ENCODE assay signal across 15 cellular contexts in the genomic region with DNA sequence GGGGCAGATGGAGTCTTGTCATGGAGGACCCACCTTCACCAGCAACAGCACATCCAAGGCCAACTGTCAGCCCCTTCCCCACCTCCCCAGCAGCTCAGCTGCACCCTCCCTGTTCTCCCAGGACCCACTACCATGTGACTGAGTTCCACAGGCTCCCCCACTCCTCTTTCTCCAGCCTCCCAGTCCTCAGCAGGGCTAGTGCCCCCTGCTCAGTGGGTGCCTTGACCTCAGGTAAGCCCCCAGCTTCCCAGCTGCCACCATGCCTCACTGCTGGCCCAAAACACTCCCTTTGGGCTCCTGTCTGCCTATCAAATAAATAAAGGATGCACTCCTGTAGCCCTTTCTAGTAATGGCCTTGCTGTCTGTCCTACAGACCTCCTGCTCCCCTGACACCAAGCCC.
DNase-seq lines count a peak whose midpoint lies in the region; ATAC-seq and TF ChIP-seq lines count a peak whose summit lies in the region.
"Had no signal": no experiment of that assay in that cellular context is flagged by ENCODE, and none has a peak within 500 bp of the region (broad histone marks: within the 10 kb centered on the region; RNA-seq: fewer than 3 reads in every experiment).

No MANE protein-coding gene starts in this region.

- in situ Hi-C loops in HAP-1 (cut with MboI; ENCODE audit: low sequenced_read_pairs) = no loop called here

- no peak overlapping the region for H3K14ac ChIP-seq in H9 (ENCODE audit: insufficient read depth, low read length)
- H3K14ac ChIP-seq in neuronal stem cell (ENCODE audit: low read length) = no peak overlapping the region

- no peak overlapping the region for H3T11ph ChIP-seq in H9 (ENCODE audit: low read length)

- no peak overlapping the region for H3K23ac ChIP-seq in H9 (ENCODE audit: insufficient read length, low read depth, low read length)
- no peak overlapping the region for H3K23ac ChIP-seq in neuronal stem cell (ENCODE audit: low read depth, low read length, poor library complexity)

- POLR2A ChIA-PET in activated CD8-positive, alpha-beta T cell treated with anti-CD3 and anti-CD28 coated beads, Interleukin-2, amount 10 ng/mL, durations not matched to agents 7 days and 5 days (lab: Charles Lee) = no interaction called here
- POLR2A ChIA-PET in activated CD8-positive, alpha-beta T cell treated with anti-CD3 and anti-CD28 coated beads for 36 hours (lab: Charles Lee) = interaction anchor here (1.0 kb wide), 1 partner anchor 10 kb away, joined by 5 read pairs; no protein-coding TSS in a partner anchor

- H3K4me3 ChIP-seq in neuronal stem cell (ENCODE audit: low read length in 2 of 2) = no peak overlapping the region
- no peak overlapping the region for H3K4me3 ChIP-seq in HAP-1
- H3K4me3 ChIP-seq: BLaER1 treated with 17β-estradiol and CSF1 and Interleukin-3, amounts not matched to agents 10 nM and 100 nM had no signal

- no peak overlapping the region for H3K9ac ChIP-seq in H9 (ENCODE audit: extremely low read depth, insufficient read length, low read length)
- no peak overlapping the region for H3K9ac ChIP-seq in neuronal stem cell (ENCODE audit: low read depth, low read length, poor library complexity)
- H3K9ac ChIP-seq: BLaER1 treated with 17β-estradiol and CSF1 and Interleukin-3, amounts not matched to agents 10 nM and 100 nM had no signal

- no peak overlapping the region for H3K56ac ChIP-seq in H9 (ENCODE audit: insufficient read length, low read depth, low read length)

- H3K27ac ChIP-seq in H9 (ENCODE audit: insufficient read length, low read depth, low read length) (no peak overlapping the region), neuronal stem cell (replicated peaks; ENCODE audit: low read length) (no peak overlapping the region)
- H3K27ac ChIP-seq: BLaER1 treated with 17β-estradiol and CSF1 and Interleukin-3, amounts not matched to agents 10 nM and 100 nM had no signal

- no peaks in the 10 kb centered on the region for H4K20me1 ChIP-seq in H9 (ENCODE audit: control insufficient read depth, insufficient read depth, insufficient read length)

- H4K91ac ChIP-seq in H9 (ENCODE audit: insufficient read length, low read depth, low read length) (no peak overlapping the region), neuronal stem cell (ENCODE audit: low read depth, low read length, poor library complexity) (no peak overlapping the region)

- no peaks in the 10 kb centered on the region for H3K23me2 ChIP-seq in H9 (ENCODE audit: insufficient read length, low read depth, low read length, poor library complexity, severe bottlenecking)

- H3K27ac Mint-ChIP-seq in activated CD8-positive, alpha-beta T cell treated with anti-CD3 and anti-CD28 coated beads, Interleukin-2, amount 10 ng/mL, durations not matched to agents 7 days and 5 days = peak overlapping the region; percentile 56
- no peak overlapping the region for H3K27ac Mint-ChIP-seq in activated CD8-positive, alpha-beta T cell treated with anti-CD3 and anti-CD28 coated beads for 36 hours
- H3K27ac Mint-ChIP-seq in H9 = no peak overlapping the region
- H3K27ac Mint-ChIP-seq in endothelial cell (ENCODE audit: unreplicated experiment) = no peak overlapping the region
- H3K27ac Mint-ChIP-seq: B cell; CD8-positive, alpha-beta T cell had no signal

- H3K9me3 Mint-ChIP-seq in activated CD8-positive, alpha-beta T cell treated with anti-CD3 and anti-CD28 coated beads, Interleukin-2, amount 10 ng/mL, durations not matched to agents 7 days and 5 days (ENCODE audit: insufficient read depth) = peaks cover 19% of the 10 kb centered on the region
- H3K9me3 Mint-ChIP-seq in activated CD8-positive, alpha-beta T cell treated with anti-CD3 and anti-CD28 coated beads for 36 hours = peaks cover 14% of the 10 kb centered on the region
- H3K9me3 Mint-ChIP-seq in H9 (peaks cover 14 to 15% of the 10 kb centered on the region in 2 experiments), endothelial cell (ENCODE audit: unreplicated experiment) (no peaks in the 10 kb centered on the region)

- H3K4ac ChIP-seq in H9 (ENCODE audit: low read depth, low read length) (no peak overlapping the region), neuronal stem cell (ENCODE audit: low read length) (no peak overlapping the region)

- H2AFZ ChIP-seq in H9 (ENCODE audit: low read length) = no peak overlapping the region
- H2AFZ ChIP-seq in neuronal stem cell (ENCODE audit: low read length) = no peak overlapping the region

- DNase-seq in activated CD8-positive, alpha-beta T cell treated with anti-CD3 and anti-CD28 coated beads, Interleukin-2, amount 10 ng/mL, durations not matched to agents 7 days and 5 days = no peak
- DNase-seq in activated CD8-positive, alpha-beta T cell treated with anti-CD3 and anti-CD28 coated beads for 36 hours = no peak
- DNase-seq in H9 (peak; percentile 12), endothelial cell (ENCODE audit: low spot score) (no peak), neuronal stem cell (ENCODE audit: low spot score) (no peak), DMS 273 (lab: John Stamatoyannopoulos, UW; ENCODE audit: unreplicated experiment) (no peak), HAP-1 (ENCODE audit: low spot score in 2 of 2) (no peak)
- DNase-seq: 8988T, COR-L47, GOT3, H7 had no signal

- H2BK12ac ChIP-seq in H9 (ENCODE audit: insufficient read length, low read depth, low read length) (no peak overlapping the region), neuronal stem cell (ENCODE audit: low read length) (no peak overlapping the region)

- H3K4me3 Mint-ChIP-seq in activated CD8-positive, alpha-beta T cell treated with anti-CD3 and anti-CD28 coated beads, Interleukin-2, amount 10 ng/mL, durations not matched to agents 7 days and 5 days = no peak overlapping the region
- H3K4me3 Mint-ChIP-seq in activated CD8-positive, alpha-beta T cell treated with anti-CD3 and anti-CD28 coated beads for 36 hours = no peak overlapping the region
- H3K4me3 Mint-ChIP-seq in H9 (no peak overlapping the region), endothelial cell (ENCODE audit: unreplicated experiment) (peak overlapping the region; percentile 31)
- H3K4me3 Mint-ChIP-seq: B cell; CD8-positive, alpha-beta T cell had no signal

- ATAC-seq in activated CD8-positive, alpha-beta T cell treated with anti-CD3 and anti-CD28 coated beads, Interleukin-2, amount 10 ng/mL, durations not matched to agents 7 days and 5 days = no peak
- no peak for ATAC-seq in activated CD8-positive, alpha-beta T cell treated with anti-CD3 and anti-CD28 coated beads for 36 hours
- ATAC-seq in activated CD4-positive, CD25-positive, alpha-beta regulatory T cell treated with anti-CD3 and anti-CD28 coated beads, Interleukin-2, amount 50 U/mL, for 24 hours = no peak
- ATAC-seq: CD8-positive, alpha-beta T cell had no signal

- intact Hi-C loops in activated CD8-positive, alpha-beta T cell treated with anti-CD3 and anti-CD28 coated beads for 36 hours (cut with micrococcal nuclease) = no loop called here

- H3K36me3 ChIP-seq in neuronal stem cell (replicated peaks in 1 of 2; ENCODE audit: control insufficient read depth in 2 of 2, insufficient read depth in 2 of 2, low read length in 2 of 2) (no peaks in the 10 kb centered on the region), HAP-1 (replicated peaks) (no peaks in the 10 kb centered on the region)
- H3K36me3 ChIP-seq: BLaER1 treated with 17β-estradiol and CSF1 and Interleukin-3, amounts not matched to agents 10 nM and 100 nM had no signal

- H3K4me1 ChIP-seq in H9 (ENCODE audit: insufficient read depth, low read length) (no peaks in the 10 kb centered on the region), neuronal stem cell (ENCODE audit: control insufficient read depth in 2 of 2, insufficient read depth in 1 of 2, low read depth in 1 of 2, low read length in 2 of 2) (no peaks in the 10 kb centered on the region), HAP-1 (no peaks in the 10 kb centered on the region)

- no peak for TF ChIP-seq CTCF in activated CD8-positive, alpha-beta T cell treated with anti-CD3 and anti-CD28 coated beads for 36 hours (IDR thresholded peaks at IDR 0.05)
- TF ChIP-seq CTCF in H9 (conservative IDR thresholded peaks at IDR 0.05) = no peak
- TF ChIP-seq CTCF in endothelial cell (IDR thresholded peaks at IDR 0.05; ENCODE audit: unreplicated experiment) = no peak

- H3K79me1 ChIP-seq in H9 (ENCODE audit: insufficient read depth, low read depth, low read length, poor library complexity, severe bottlenecking) = no peaks in the 10 kb centered on the region
- no peaks in the 10 kb centered on the region for H3K79me1 ChIP-seq in neuronal stem cell (ENCODE audit: low read depth, low read length)

- no peak overlapping the region for H3K4me2 ChIP-seq in H9 (ENCODE audit: insufficient read depth, insufficient read length, low read length)
- H3K4me2 ChIP-seq in neuronal stem cell (ENCODE audit: insufficient read depth, low read length, poor library complexity, severe bottlenecking) = no peak overlapping the region
- H3K4me2 ChIP-seq: BLaER1 treated with 17β-estradiol and CSF1 and Interleukin-3, amounts not matched to agents 10 nM and 100 nM had no signal

- no peaks in the 10 kb centered on the region for H3K27me3 ChIP-seq in H9 (ENCODE audit: insufficient read depth, low read length)
- H3K27me3 ChIP-seq in neuronal stem cell (ENCODE audit: control insufficient read depth in 3 of 3, insufficient read depth in 3 of 3, low read depth in 1 of 3, low read length in 3 of 3) = peaks cover 0 to 3% (median 0%) of the 10 kb centered on the region in 3 experiments
- H3K27me3 ChIP-seq in HAP-1 (ENCODE audit: low read depth) = no peaks in the 10 kb centered on the region
- H3K27me3 ChIP-seq: BLaER1 treated with 17β-estradiol and CSF1 and Interleukin-3, amounts not matched to agents 10 nM and 100 nM had no signal

- H3K36me3 Mint-ChIP-seq in activated CD8-positive, alpha-beta T cell treated with anti-CD3 and anti-CD28 coated beads, Interleukin-2, amount 10 ng/mL, durations not matched to agents 7 days and 5 days (ENCODE audit: low read depth) = peaks cover 11% of the 10 kb centered on the region
- H3K36me3 Mint-ChIP-seq in activated CD8-positive, alpha-beta T cell treated with anti-CD3 and anti-CD28 coated beads for 36 hours (ENCODE audit: low read depth) = peaks cover 4% of the 10 kb centered on the region
- H3K36me3 Mint-ChIP-seq in H9 (ENCODE audit: insufficient read depth in 1 of 3, low read depth in 3 of 3) (peaks cover 2 to 15% (median 12%) of the 10 kb centered on the region in 3 experiments), endothelial cell (ENCODE audit: low read depth, unreplicated experiment) (peaks cover 4% of the 10 kb centered on the region)
- H3K36me3 Mint-ChIP-seq: CD8-positive, alpha-beta T cell had no signal

- no peak overlapping the region for H2AK5ac ChIP-seq in H9 (ENCODE audit: insufficient read length, low read length)
- peak overlapping the region; percentile 25 for H2AK5ac ChIP-seq in neuronal stem cell (ENCODE audit: low read depth, low read length)

- CTCF ChIA-PET in activated CD8-positive, alpha-beta T cell treated with anti-CD3 and anti-CD28 coated beads, Interleukin-2, amount 10 ng/mL, durations not matched to agents 7 days and 5 days (lab: Charles Lee) = interaction anchor here (0.7 kb wide), 1 partner anchor 14 kb away, joined by 4 read pairs; no protein-coding TSS in a partner anchor
- CTCF ChIA-PET in activated CD8-positive, alpha-beta T cell treated with anti-CD3 and anti-CD28 coated beads for 36 hours (lab: Charles Lee) = interaction anchor here (0.8 to 2.8 kb wide), 4 partner anchors 8 to 26 kb away, joined by 3 to 27 read pairs (median 8); no protein-coding TSS in a partner anchor

- H3K9me3 ChIP-seq in H9 (ENCODE audit: control insufficient read depth, low read depth, low read length) = no peaks in the 10 kb centered on the region
- peaks cover 2 to 18% of the 10 kb centered on the region in 2 donors for H3K9me3 ChIP-seq in neuronal stem cell (replicated peaks in 1 of 2; ENCODE audit: control insufficient read depth in 2 of 2, insufficient read depth in 1 of 2, low read depth in 1 of 2, low read length in 2 of 2)
- no peaks in the 10 kb centered on the region for H3K9me3 ChIP-seq in HAP-1

- peaks cover 13% of the 10 kb centered on the region for H3K4me1 Mint-ChIP-seq in activated CD8-positive, alpha-beta T cell treated with anti-CD3 and anti-CD28 coated beads, Interleukin-2, amount 10 ng/mL, durations not matched to agents 7 days and 5 days (ENCODE audit: low read depth)
- no peaks in the 10 kb centered on the region for H3K4me1 Mint-ChIP-seq in activated CD8-positive, alpha-beta T cell treated with anti-CD3 and anti-CD28 coated beads for 36 hours (ENCODE audit: low read depth)
- H3K4me1 Mint-ChIP-seq in H9 = peaks cover 0 to under 1% of the 10 kb centered on the region in 2 experiments; a peak in 2 of 4 replicates
- H3K4me1 Mint-ChIP-seq in endothelial cell (ENCODE audit: unreplicated experiment) = peaks cover 5% of the 10 kb centered on the region

- H2BK5ac ChIP-seq in H9 (ENCODE audit: insufficient read length, low read length) = no peak overlapping the region
- no peak overlapping the region for H2BK5ac ChIP-seq in neuronal stem cell (ENCODE audit: low read length)

- H2BK15ac ChIP-seq in H9 (ENCODE audit: low read depth, low read length) (no peak overlapping the region), neuronal stem cell (ENCODE audit: low read length) (peak overlapping the region; percentile 75)

- peaks cover 4% of the 10 kb centered on the region for H3K27me3 Mint-ChIP-seq in activated CD8-positive, alpha-beta T cell treated with anti-CD3 and anti-CD28 coated beads, Interleukin-2, amount 10 ng/mL, durations not matched to agents 7 days and 5 days (ENCODE audit: low read depth)
- H3K27me3 Mint-ChIP-seq in activated CD8-positive, alpha-beta T cell treated with anti-CD3 and anti-CD28 coated beads for 36 hours = no peaks in the 10 kb centered on the region
- H3K27me3 Mint-ChIP-seq in H9 (ENCODE audit: low read depth) (no peaks in the 10 kb centered on the region), endothelial cell (ENCODE audit: unreplicated experiment) (peaks cover 8% of the 10 kb centered on the region)
- H3K27me3 Mint-ChIP-seq: B cell had no signal

- H3K79me2 ChIP-seq in H9 (ENCODE audit: insufficient read depth, low read length) = no peaks in the 10 kb centered on the region

- H2BK20ac ChIP-seq in H9 (ENCODE audit: low read depth, low read length, poor library complexity, severe bottlenecking) = no peak overlapping the region

- H2BK120ac ChIP-seq in H9 (ENCODE audit: low read depth, low read length, poor library complexity, severe bottlenecking) (no peak overlapping the region), neuronal stem cell (ENCODE audit: low read depth, low read length) (no peak overlapping the region)

- H3K18ac ChIP-seq in H9 (ENCODE audit: insufficient read length, low read depth, low read length) (no peak overlapping the region), neuronal stem cell (ENCODE audit: low read length) (peak overlapping the region; percentile 48)

- no peak overlapping the region for H4K5ac ChIP-seq in H9 (ENCODE audit: insufficient read length, low read depth, low read length)

- H4K8ac ChIP-seq in H9 (replicated peaks; ENCODE audit: insufficient read length, low read depth, low read length) (no peak overlapping the region), neuronal stem cell (ENCODE audit: low read depth, low read length) (peak overlapping the region; percentile 70)
